Comparison of ENCODE assay signal across 8 cellular contexts in the genomic region with DNA sequence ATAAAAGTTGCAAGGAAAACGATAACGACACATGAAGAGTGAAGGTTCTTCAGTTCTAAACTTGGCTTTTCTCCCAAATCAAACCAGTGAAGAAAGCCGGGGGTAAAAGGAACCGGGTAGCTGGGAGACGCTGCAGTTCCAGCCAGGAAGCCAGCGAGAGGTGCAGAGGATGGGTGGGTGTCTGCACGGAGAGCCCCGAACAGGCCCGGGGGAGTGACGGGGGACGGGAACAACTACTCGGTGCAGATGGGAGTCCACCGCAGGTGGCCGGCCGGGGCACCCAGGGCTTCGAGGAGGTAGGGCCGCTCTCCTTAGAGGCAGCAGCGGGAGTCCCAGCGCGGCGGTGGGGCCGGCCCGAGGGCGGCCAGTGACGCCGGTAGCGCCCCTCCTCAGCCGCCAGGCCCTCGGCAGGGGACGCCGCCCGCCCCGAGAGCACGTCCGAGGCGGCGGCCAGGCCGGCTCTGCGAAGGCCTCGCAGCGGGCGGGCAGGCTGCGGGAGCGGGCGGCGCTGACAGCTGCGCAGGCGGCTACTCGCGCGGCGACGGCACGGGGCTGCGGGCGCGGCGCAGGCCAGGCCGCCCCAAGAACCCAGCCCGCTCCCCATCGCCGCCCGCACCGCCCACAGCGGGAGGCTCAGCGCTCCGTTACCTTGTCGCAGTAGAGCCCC. TPM values are rescaled to one million over a fixed set of nuclear protein-coding genes. Genes with fewer than 3 reads are reported as not detected.
DNase-seq lines count a peak whose midpoint lies in the region; ATAC-seq and TF ChIP-seq lines count a peak whose summit lies in the region.

No MANE protein-coding gene starts in this region.

- no peaks in the 10 kb centered on the region for H3K27me3 Mint-ChIP-seq in effector memory CD8-positive, alpha-beta T cell
- no peaks in the 10 kb centered on the region for H3K27me3 Mint-ChIP-seq in mesothelial cell of epicardium (ENCODE audit: low read depth)

- ATAC-seq in GM21825 (IDR thresholded peaks at IDR 0.05; ENCODE audit: unreplicated experiment), result peak; percentile 39
- peak; percentile 62 for ATAC-seq in effector memory CD8-positive, alpha-beta T cell (replicated peaks)

- no peak for TF ChIP-seq CTCF in KMS-11 (conservative IDR thresholded peaks at IDR 0.05; ENCODE audit: low read depth, low read length)
- no peak for TF ChIP-seq CTCF in mesothelial cell of epicardium (IDR thresholded peaks at IDR 0.05; ENCODE audit: unreplicated experiment)

- peaks cover 35% of the 10 kb centered on the region for H3K79me2 ChIP-seq in KMS-11 (ENCODE audit: insufficient read depth, low read depth)

- H3K4me1 ChIP-seq in KMS-11 (ENCODE audit: low read depth, poor library complexity, severe bottlenecking), result peaks cover 30% of the 10 kb centered on the region

- peak overlapping the region; percentile 87 for H3K4me2 ChIP-seq in KMS-11

- H3K4me1 Mint-ChIP-seq in effector memory CD8-positive, alpha-beta T cell (ENCODE audit: low read depth in 2 of 2), result peaks cover 32% of the 10 kb centered on the region in 2 donors
- H3K4me1 Mint-ChIP-seq in mesothelial cell of epicardium, result peaks cover 58% of the 10 kb centered on the region

- DNase-seq in activated CD4-positive, alpha-beta T cell treated with anti-CD3 and anti-CD28 coated beads for 4 hours, result peak; percentile 30 to 31
- peak in 2 of 3 experiments; percentile 9 to 18 for DNase-seq in effector memory CD8-positive, alpha-beta T cell
- DNase-seq in mesothelial cell of epicardium (ENCODE audit: low spot score in 2 of 2, unreplicated experiment in 2 of 2) (peak; percentile 31 to 70), NCI-H774 (lab: John Stamatoyannopoulos, UW) (no peak)
- DNase-seq in stimulated activated CD8-positive, alpha-beta memory T cell treated with anti-CD3 and anti-CD28 coated beads, Interleukin-4, amount 100 ng/mL, for 48 hours, result peak; percentile 65

- H3K4me3 ChIP-seq in GM08714 (ENCODE audit: low read length) (peak overlapping the region; percentile 93), KMS-11 (IDR thresholded peaks at IDR 0.05; ENCODE audit: insufficient read depth, low read depth, low read length) (peak overlapping the region; percentile 58)

- no peaks in the 10 kb centered on the region for H3K27me3 ChIP-seq in KMS-11 (ENCODE audit: insufficient read depth, low read depth)

- H2AFZ ChIP-seq in KMS-11 (ENCODE audit: low read depth), result peak overlapping the region; percentile 47

- peaks cover 21% of the 10 kb centered on the region for H3K36me3 Mint-ChIP-seq in effector memory CD8-positive, alpha-beta T cell (ENCODE audit: insufficient read depth)
- no peaks in the 10 kb centered on the region for H3K36me3 Mint-ChIP-seq in mesothelial cell of epicardium

- H3K4me3 Mint-ChIP-seq in effector memory CD8-positive, alpha-beta T cell, result peak overlapping the region; percentile 98
- peak overlapping the region; percentile 94 for H3K4me3 Mint-ChIP-seq in mesothelial cell of epicardium

- H3K36me3 ChIP-seq in KMS-11 (ENCODE audit: insufficient read depth), result no peaks in the 10 kb centered on the region

- peak overlapping the region; percentile 47; the same call in 1 of the 2 replicates for H3K9ac ChIP-seq in KMS-11

- H3K9me3 Mint-ChIP-seq in effector memory CD8-positive, alpha-beta T cell, result no peaks in the 10 kb centered on the region
- H3K9me3 Mint-ChIP-seq in mesothelial cell of epicardium, result no peaks in the 10 kb centered on the region

- H3K27ac ChIP-seq in KMS-11, result peak overlapping the region; percentile 46; the same call in 1 of the 2 replicates

- peak overlapping the region; percentile 94 to 98 for H3K27ac Mint-ChIP-seq in effector memory CD8-positive, alpha-beta T cell
- H3K27ac Mint-ChIP-seq in mesothelial cell of epicardium, result peak overlapping the region; percentile 98

- no peaks in the 10 kb centered on the region for H4K20me1 ChIP-seq in KMS-11 (ENCODE audit: insufficient read depth)

RNA-seq across cellular contexts. Expression of gene FBXL5, which starts 0.5 kb away (rescaled TPM):
- 51.6 to 56.5 TPM (median 53.1 TPM) in 3 replicates for total RNA-seq in mesothelial cell of epicardium

RNA-seq across cellular contexts. Expression of gene FAM200B, which starts 26.9 kb away (rescaled TPM):
- total RNA-seq in mesothelial cell of epicardium, result 32.0 to 37.7 TPM (median 36.1 TPM) in 3 replicates

RNA-seq across cellular contexts. Expression of gene BST1, which starts 48.2 kb away (rescaled TPM):
- total RNA-seq in mesothelial cell of epicardium, result 0.42 to 1.0 TPM (median 0.58 TPM) in 3 replicates
